ENCODE assay signal across 15 cellular contexts in genomic region chr17:16926591-16927451, GRCh38.
A peak's percentile ranks its signal among the peaks of the same experiment; 100 is the strongest.
DNase-seq lines count a peak whose midpoint lies in the region; ATAC-seq lines count a peak whose summit lies in the region.
"Had no signal": no experiment of that assay in that cellular context is flagged by ENCODE, and none has a peak within 500 bp of the region (broad histone marks: within the 10 kb centered on the region; RNA-seq: fewer than 3 reads in every experiment).

No MANE protein-coding gene starts in this region.

- no peak overlapping the region for H3K4me3 Mint-ChIP-seq in stimulated activated memory B cell treated with anti-CD40 and anti-IgM and Interleukin-4, amounts not matched to agents 10 μg/mL and 1 μg/mL and 100 μg/mL, for 72 hours
- H3K4me3 Mint-ChIP-seq: nephron had no signal

- DNase-seq in activated effector memory CD4-positive, alpha-beta T cell treated with anti-CD3 and anti-CD28 coated beads, Interleukin-2, amount 50 U/mL, for 16 hours, result peak; percentile 45
- no peak for DNase-seq in activated effector memory CD4-positive, alpha-beta T cell treated with Interleukin-2 at 50 U/mL for 16 hours
- DNase-seq in NCI-H2196 treated with DMSO at 0.1 percent for 48 hours (lab: John Stamatoyannopoulos, UW; ENCODE audit: unreplicated experiment) (peak; percentile 59), islet precursor cell (peak; percentile 41), SW 1271 (lab: John Stamatoyannopoulos, UW) (no peak), cortex of kidney (lab: John Stamatoyannopoulos, UW) (no peak)
- no peak for DNase-seq in stimulated activated naive CD4-positive, alpha-beta T cell (lab: John Stamatoyannopoulos, UW)
- DNase-seq: activated CD4-positive, alpha-beta T cell treated with anti-CD3 and anti-CD28 coated beads, Interleukin-2, amount 50 U/mL, for 1 hour; activated T-cell treated with anti-CD3 and anti-CD28 coated beads for 4 hours; KBM-7; NCI-H1105; stimulated activated naive CD8-positive, alpha-beta T cell treated with anti-CD3 and anti-CD28 coated beads, Interleukin-15, Interleukin-2, amounts not matched to agents 100 U/mL and 50 U/mL, for 24 hours had no signal

- no peaks in the 10 kb centered on the region for H3K9me3 Mint-ChIP-seq in stimulated activated memory B cell treated with anti-CD40 and anti-IgM and Interleukin-4, amounts not matched to agents 10 μg/mL and 1 μg/mL and 100 μg/mL, for 72 hours
- H3K9me3 Mint-ChIP-seq: activated naive CD4-positive, alpha-beta T cell treated with anti-CD3 and anti-CD28 coated beads, Interleukin-2, amount 50 U/mL, for 72 hours; nephron had no signal

- H3K27me3 Mint-ChIP-seq in stimulated activated memory B cell treated with anti-CD40 and anti-IgM and Interleukin-4, amounts not matched to agents 10 μg/mL and 1 μg/mL and 100 μg/mL, for 72 hours, result no peaks in the 10 kb centered on the region

- peak overlapping the region; percentile 80 for H3K27ac Mint-ChIP-seq in stimulated activated memory B cell treated with anti-CD40 and anti-IgM and Interleukin-4, amounts not matched to agents 10 μg/mL and 1 μg/mL and 100 μg/mL, for 72 hours
- H3K27ac Mint-ChIP-seq: activated naive CD4-positive, alpha-beta T cell treated with anti-CD3 and anti-CD28 coated beads, Interleukin-2, amount 50 U/mL, for 72 hours; nephron had no signal

- peaks cover 40% of the 10 kb centered on the region for H3K4me1 Mint-ChIP-seq in stimulated activated memory B cell treated with anti-CD40 and anti-IgM and Interleukin-4, amounts not matched to agents 10 μg/mL and 1 μg/mL and 100 μg/mL, for 72 hours

- no peak for ATAC-seq in stimulated activated memory B cell treated with anti-CD40 and anti-IgM and Interleukin-4, amounts not matched to agents 10 μg/mL and 1 μg/mL and 100 μg/mL, for 72 hours
- ATAC-seq: activated naive CD4-positive, alpha-beta T cell treated with anti-CD3 and anti-CD28 coated beads, Interleukin-2, amount 50 U/mL, for 72 hours; stimulated activated naive CD8-positive, alpha-beta T cell treated with anti-CD3 and anti-CD28 coated beads, Interleukin-15, Interleukin-2, amounts not matched to agents 100 U/mL and 50 U/mL, for 24 hours had no signal

- H3K36me3 Mint-ChIP-seq in stimulated activated memory B cell treated with anti-CD40 and anti-IgM and Interleukin-4, amounts not matched to agents 10 μg/mL and 1 μg/mL and 100 μg/mL, for 72 hours, result peaks cover 41% of the 10 kb centered on the region
- H3K36me3 Mint-ChIP-seq: activated naive CD4-positive, alpha-beta T cell treated with anti-CD3 and anti-CD28 coated beads, Interleukin-2, amount 50 U/mL, for 72 hours had no signal

Comparison
In these comparisons a context has a peak if more than half of its experiments do, and no peak if none do; other contexts are left out.
1. DNase-seq: peak in activated effector memory CD4-positive, alpha-beta T cell treated with anti-CD3 and anti-CD28 coated beads, Interleukin-2, amount 50 U/mL, for 16 hours (single experiment), NCI-H2196 treated with DMSO at 0.1 percent for 48 hours (single experiment) and islet precursor cell (single experiment); none in activated effector memory CD4-positive, alpha-beta T cell treated with Interleukin-2 at 50 U/mL for 16 hours (single experiment), stimulated activated naive CD4-positive, alpha-beta T cell (0 of 6), SW 1271 (0 of 2) and cortex of kidney (single experiment).